ENCODE assay signal across 10 cellular contexts in genomic region chr14:35050652-35051051, GRCh38. TPM values are rescaled to one million over a fixed set of nuclear protein-coding genes. Genes with fewer than 3 reads are reported as not detected.
DNase-seq lines count a peak whose midpoint lies in the region; TF ChIP-seq lines count a peak whose summit lies in the region.
"Had no signal": no experiment of that assay in that cellular context is flagged by ENCODE, and none has a peak within 500 bp of the region (broad histone marks: within the 10 kb centered on the region; RNA-seq: fewer than 3 reads in every experiment).

No MANE protein-coding gene starts in this region.

- in situ Hi-C loops in GM13977 (cut with MboI; ENCODE audit: low pct_unique_long_range_greater_than_20kb, low sequenced_read_pairs, unreplicated experiment), result no loop called here

- no peaks in the 10 kb centered on the region for H3K9me3 ChIP-seq in HEK293 (ENCODE audit: control insufficient read depth, insufficient read depth, low read depth, low read length)
- H3K9me3 ChIP-seq: ovary had no signal

- TF ChIP-seq CTCF in HEK293 (tag by site-specific recombination; IDR thresholded peaks at IDR 0.05), result no peak
- no peak for TF ChIP-seq CTCF in GM13977 (IDR thresholded peaks at IDR 0.05; ENCODE audit: extremely low read depth, insufficient read depth, missing control alignments)

- POLR2A ChIA-PET in HEK293 (lab: Yijun Ruan, JAX), result no interaction called here

- DNase-seq in A172 (ENCODE audit: low spot score) (peak; percentile 11), astrocyte of the hippocampus (ENCODE audit: low read depth, low spot score) (peak; percentile 38), iris pigment epithelial cell (ENCODE audit: low read depth) (peak; percentile 72), SKM-1 (lab: John Stamatoyannopoulos, UW; ENCODE audit: unreplicated experiment) (no peak), GM13977 (ENCODE audit: low spot score) (no peak), NCI-H128 (lab: John Stamatoyannopoulos, UW; ENCODE audit: unreplicated experiment) (no peak), C1 segment of cervical spinal cord (lab: John Stamatoyannopoulos, UW) (no peak)
- DNase-seq: CD4-positive, alpha-beta T cell; ovary had no signal

- H3K4me3 ChIP-seq in HEK293 (ENCODE audit: low read depth, low read length), result no peak overlapping the region
- H3K4me3 ChIP-seq: ovary had no signal

- H3K27ac ChIP-seq in HEK293 (ENCODE audit: extremely low read depth, low read depth, low read length), result no peak overlapping the region
- H3K27ac ChIP-seq: ovary had no signal

- CTCF ChIA-PET in HEK293 (lab: Yijun Ruan, JAX), result interaction anchor here (0.7 kb wide), 1 partner anchor 102 kb away, joined by 4 read pairs; no protein-coding TSS in a partner anchor

- H3K4me1 ChIP-seq in HEK293 (ENCODE audit: control insufficient read depth, insufficient read depth, low read length), result peaks cover 3% of the 10 kb centered on the region; the same call in 1 of the 2 replicates

- H3K36me3 ChIP-seq in HEK293 (ENCODE audit: control insufficient read depth in 2 of 2, insufficient read depth in 1 of 2, low read length in 2 of 2), result peaks cover 8 to 9% of the 10 kb centered on the region in 2 experiments; a peak in 2 of 3 replicates
- H3K36me3 ChIP-seq: ovary had no signal

TF ChIP-seq in HEK293, 187 proteins besides CTCF, POLR2A, EP300 and RAD21:
- TF ChIP-seq ZNF335 (tag by site-specific recombination; conservative IDR thresholded peaks at IDR 0.05) (0 out of 2 replicates have a peak, but pooled peaks have one; percentile 14), ZNF366 (tag by site-specific recombination; conservative IDR thresholded peaks at IDR 0.05) (peak; percentile 47; the same call in 1 of the 2 replicates), ZNF341 (tag by site-specific recombination; IDR thresholded peaks at IDR 0.05; ENCODE audit: low read depth) (no peak), ZBTB48 (tag by site-specific recombination; IDR thresholded peaks at IDR 0.05) (0 out of 2 replicates have a peak, but pooled peaks have one; percentile 43), SP7 (tag by site-specific recombination; IDR thresholded peaks at IDR 0.05) (peak; percentile 35; the same call in 1 of the 2 replicates), ZNF692 (tag by site-specific recombination; IDR thresholded peaks at IDR 0.05) (0 out of 2 replicates have a peak, but pooled peaks have one; percentile 38), MZF1 (tag by site-specific recombination; IDR thresholded peaks at IDR 0.05; ENCODE audit: borderline replicate concordance) (peak; percentile 53; the same call in 1 of the 2 replicates), OSR2 (tag by site-specific recombination; IDR thresholded peaks at IDR 0.05) (no peak), ZNF629 (tag by site-specific recombination; IDR thresholded peaks at IDR 0.05) (peak; percentile 48), ZNF184 (tag by site-specific recombination; IDR thresholded peaks at IDR 0.05) (0 out of 2 replicates have a peak, but pooled peaks have one; percentile 23)
TF ChIP-seq in HEK293: peak in this region for 8.

RNA-seq across cellular contexts. Expression of gene FAM177A1, which starts 4.6 kb away (rescaled TPM):
- total RNA-seq in A172 (2014; rRNA removed; shearing (Covaris generic)), result 31.8 and 53.3 TPM in 2 replicates

Comparison
In these comparisons a context has a peak if more than half of its experiments do, and no peak if none do; other contexts are left out.
1. DNase-seq: peak in A172 (single experiment), astrocyte of the hippocampus (single experiment) and iris pigment epithelial cell (single experiment); none in SKM-1 (single experiment), GM13977 (single experiment), NCI-H128 (single experiment) and C1 segment of cervical spinal cord (0 of 14).